ENCODE assay signal across 8 cellular contexts in genomic region chr16:67667434-67667816, GRCh38. TPM values are rescaled to one million over a fixed set of nuclear protein-coding genes. Genes with fewer than 3 reads are reported as not detected.
DNase-seq lines count a peak whose midpoint lies in the region; ATAC-seq and TF ChIP-seq lines count a peak whose summit lies in the region.

No MANE protein-coding gene starts in this region.

- TF ChIP-seq CTCF in BE2C (IDR thresholded peaks at IDR 0.05; ENCODE audit: low read depth, low read length) (no peak), dorsolateral prefrontal cortex (IDR thresholded peaks at IDR 0.05 in 54 of 56, conservative IDR thresholded peaks at IDR 0.05 in 2 of 56; ENCODE audit: low read depth in 1 of 56, partially characterized antibody in 56 of 56) (no peak), neural crest cell (conservative IDR thresholded peaks at IDR 0.05) (no peak)

- H3K36me3 Mint-ChIP-seq in IgD-negative memory B cell (peaks cover 2% of the 10 kb centered on the region), neural crest cell (ENCODE audit: low read depth) (peaks cover 3% of the 10 kb centered on the region)

- H3K27me3 ChIP-seq in BE2C = no peaks in the 10 kb centered on the region
- H3K27me3 ChIP-seq in dorsolateral prefrontal cortex = no peaks in the 10 kb centered on the region

- H3K9me3 ChIP-seq in BE2C = no peaks in the 10 kb centered on the region

- ATAC-seq in HG02763 (IDR thresholded peaks at IDR 0.05; ENCODE audit: unreplicated experiment) = no peak
- no peak for ATAC-seq in HG03571 (IDR thresholded peaks at IDR 0.05; ENCODE audit: unreplicated experiment)

- H3K27ac Mint-ChIP-seq in IgD-negative memory B cell (peak overlapping the region; percentile 63 to 84 (median 80)), neural crest cell (ENCODE audit: unreplicated experiment) (no peak overlapping the region)

- DNase-seq in BE2C = no peak
- DNase-seq in dorsolateral prefrontal cortex = no peak
- DNase-seq in neural crest cell (ENCODE audit: low read depth, low spot score) = no peak
- no peak for DNase-seq in SHP77 (lab: John Stamatoyannopoulos, UW)
- no peak for DNase-seq in activated effector memory CD4-positive, alpha-beta T cell treated with anti-CD3 and anti-CD28 coated beads, Interleukin-2, amount 50 U/mL, for 16 hours

- peak overlapping the region; percentile 69 for H3K4me3 ChIP-seq in BE2C (ENCODE audit: low read depth, low read length)
- peak overlapping the region; percentile 67 to 97 (median 81) for H3K4me3 ChIP-seq in dorsolateral prefrontal cortex

- H3K4me3 Mint-ChIP-seq in IgD-negative memory B cell (peak overlapping the region; percentile 64 to 95 (median 88)), neural crest cell (peak overlapping the region; percentile 86)

- H3K4me1 Mint-ChIP-seq in IgD-negative memory B cell (peaks cover 18 to 26% (median 21%) of the 10 kb centered on the region in 3 donors), neural crest cell (peaks cover 24% of the 10 kb centered on the region)

- no peaks in the 10 kb centered on the region for H3K36me3 ChIP-seq in BE2C

- H3K4me1 ChIP-seq in BE2C = peaks cover 5% of the 10 kb centered on the region

- intact Hi-C loops in dorsolateral prefrontal cortex (cut with DNase I) = loop anchor here in 1 of 2 donors (5.0 kb wide), 1 partner anchor 120 kb away; no protein-coding TSS in a partner anchor

- H3K9me3 Mint-ChIP-seq in IgD-negative memory B cell (no peaks in the 10 kb centered on the region), neural crest cell (no peaks in the 10 kb centered on the region)

- peak overlapping the region; percentile 42 to 98 (median 92) for H3K27ac ChIP-seq in dorsolateral prefrontal cortex

- no peaks in the 10 kb centered on the region for H3K27me3 Mint-ChIP-seq in IgD-negative memory B cell
- no peaks in the 10 kb centered on the region for H3K27me3 Mint-ChIP-seq in neural crest cell (ENCODE audit: low read depth)

RNA-seq across cellular contexts. Expression of gene C16orf86, which starts 0.8 kb away (rescaled TPM):
- 12.9 TPM for polyA plus RNA-seq in BE2C (2012; ENCODE audit: insufficient read depth, insufficient read length, low read depth)
- 8.2 TPM for polyA plus RNA-seq in IgD-negative memory B cell
- 10 to 100 TPM in 21 of 120 experiments, 1 to 10 TPM in 99; 3.5 to 17.8 (median 7.3) TPM for total RNA-seq in dorsolateral prefrontal cortex
- total RNA-seq in neural crest cell = 1.7 and 2.0 TPM in 2 replicates

RNA-seq across cellular contexts. Expression of gene ENKD1, which starts 0.9 kb away (rescaled TPM):
- 56.8 TPM for polyA plus RNA-seq in BE2C (2012; ENCODE audit: insufficient read depth, insufficient read length, low read depth)
- 1.8 TPM for polyA plus RNA-seq in IgD-negative memory B cell
- total RNA-seq in dorsolateral prefrontal cortex = 10 to 100 TPM in 93 of 120 experiments, 1 to 10 TPM in 27; 5.8 to 19.4 (median 11.7) TPM
- 23.3 and 24.5 TPM in 2 replicates for total RNA-seq in neural crest cell

RNA-seq across cellular contexts. Expression of gene PARD6A, which starts 6.7 kb away (rescaled TPM):
- polyA plus RNA-seq in BE2C (2012; ENCODE audit: insufficient read depth, insufficient read length, low read depth) = 83.9 TPM
- polyA plus RNA-seq in IgD-negative memory B cell = 18.5 TPM
- 10 to 100 TPM; 13.9 to 52.7 (median 27.3) TPM for total RNA-seq in dorsolateral prefrontal cortex
- 7.5 and 8.3 TPM in 2 replicates for total RNA-seq in neural crest cell

RNA-seq across cellular contexts. Expression of gene ACD, which starts 7.4 kb away (rescaled TPM):
- polyA plus RNA-seq in BE2C (2012; ENCODE audit: insufficient read depth, insufficient read length, low read depth) = 88.4 TPM
- polyA plus RNA-seq in IgD-negative memory B cell = 48.6 TPM
- total RNA-seq in dorsolateral prefrontal cortex = 10 to 100 TPM; 19.1 to 42.5 (median 29.0) TPM
- 39.3 and 39.8 TPM in 2 replicates for total RNA-seq in neural crest cell

RNA-seq across cellular contexts. Expression of gene CARMIL2, which starts 22.5 kb away (rescaled TPM):
- 89.7 TPM for polyA plus RNA-seq in BE2C (2012; ENCODE audit: insufficient read depth, insufficient read length, low read depth)
- 14.5 TPM for polyA plus RNA-seq in IgD-negative memory B cell
- total RNA-seq in dorsolateral prefrontal cortex (100 to 1,000 TPM in 2 of 120 experiments, 10 to 100 TPM in 118; 19.6 to 121 (median 72.6) TPM), neural crest cell (2.0 and 3.5 TPM in 2 replicates)
